8 cellular contexts compared by ENCODE assay signal in genomic region chrX:23621621-23622265, GRCh38.
"Had no signal": no experiment of that assay in that cellular context is flagged by ENCODE, and none has a peak within 500 bp of the region (broad histone marks: within the 10 kb centered on the region; RNA-seq: fewer than 3 reads in every experiment).

No MANE protein-coding gene starts in this region.

- FAIRE-seq: G401.6, GM12878, GM12891, GM12892, GM18507, GM19239 had no signal

- DNase-seq: GDM1, GF-D8 had no signal

- ATAC-seq: GM12878 had no signal

- H3K4me3 ChIP-seq: GM12878 had no signal
